ENCODE assay signal across 8 cellular contexts in genomic region chr10:101297901-101298451, GRCh38. TPM values are rescaled to one million over a fixed set of nuclear protein-coding genes. Genes with fewer than 3 reads are reported as not detected.
DNase-seq lines count a peak whose midpoint lies in the region; ATAC-seq lines count a peak whose summit lies in the region.

No MANE protein-coding gene starts in this region.

- H3K9me3 ChIP-seq in effector memory CD4-positive, alpha-beta T cell (ENCODE audit: control insufficient read depth, low read length) = no peaks in the 10 kb centered on the region

- no peaks in the 10 kb centered on the region for H3K36me3 Mint-ChIP-seq in activated CD4-positive, alpha-beta memory T cell treated with anti-CD3 and anti-CD28 coated beads for 36 hours
- no peaks in the 10 kb centered on the region for H3K36me3 Mint-ChIP-seq in naive B cell

- no peak overlapping the region for H3K27ac Mint-ChIP-seq in activated CD4-positive, alpha-beta memory T cell treated with anti-CD3 and anti-CD28 coated beads for 36 hours
- no peak overlapping the region for H3K27ac Mint-ChIP-seq in naive B cell

- no peaks in the 10 kb centered on the region for H3K36me3 ChIP-seq in effector memory CD4-positive, alpha-beta T cell (ENCODE audit: control insufficient read depth, insufficient read depth, low read length)

- no peak overlapping the region for H3K27ac ChIP-seq in effector memory CD4-positive, alpha-beta T cell (ENCODE audit: insufficient read depth, low read length, poor library complexity, severe bottlenecking)

- CTCF ChIA-PET in activated CD4-positive, alpha-beta memory T cell treated with anti-CD3 and anti-CD28 coated beads for 36 hours (lab: Charles Lee) = interaction anchor here (0.6 to 2.4 kb wide), 16 partner anchors 9 to 282 kb away, joined by 3 to 12 read pairs (median 4); no protein-coding TSS in a partner anchor

- peaks cover 39% of the 10 kb centered on the region for H3K27me3 Mint-ChIP-seq in activated CD4-positive, alpha-beta memory T cell treated with anti-CD3 and anti-CD28 coated beads for 36 hours
- H3K27me3 Mint-ChIP-seq in naive B cell = peaks cover 62 to 84% (median 81%) of the 10 kb centered on the region in 3 donors

- no peaks in the 10 kb centered on the region for H3K9me3 Mint-ChIP-seq in activated CD4-positive, alpha-beta memory T cell treated with anti-CD3 and anti-CD28 coated beads for 36 hours
- H3K9me3 Mint-ChIP-seq in naive B cell = peaks cover 0 to 2% (median 0%) of the 10 kb centered on the region in 7 donors

- H3K4me1 Mint-ChIP-seq in activated CD4-positive, alpha-beta memory T cell treated with anti-CD3 and anti-CD28 coated beads for 36 hours (ENCODE audit: low read depth) = no peaks in the 10 kb centered on the region
- H3K4me1 Mint-ChIP-seq in naive B cell = peaks cover 4 to 6% (median 5%) of the 10 kb centered on the region in 3 donors

- no peak overlapping the region for H3K4me3 ChIP-seq in effector memory CD4-positive, alpha-beta T cell (ENCODE audit: insufficient read depth, low read depth, low read length, poor library complexity, severe bottlenecking)

- ATAC-seq in naive B cell (ENCODE audit: low read depth in 2 of 2) (peak; percentile 77 to 83), HG02642 (IDR thresholded peaks at IDR 0.05; ENCODE audit: poor library complexity, unreplicated experiment) (no peak)

- DNase-seq in NCI-H2196 (lab: John Stamatoyannopoulos, UW; ENCODE audit: unreplicated experiment) (peak; percentile 5), NCI-H2196 treated with DMSO at 0.1 percent for 48 hours (lab: John Stamatoyannopoulos, UW; ENCODE audit: unreplicated experiment) (no peak), NCI-H2171 treated with DMSO at 0.1 percent for 48 hours (lab: John Stamatoyannopoulos, UW) (peak; percentile 68), naive B cell (peak; percentile 55)
- peak; percentile 84 for DNase-seq in activated CD4-positive, alpha-beta memory T cell treated with anti-CD3 and anti-CD28 coated beads for 36 hours
- peak; percentile 19 to 54 (median 42) for DNase-seq in effector memory CD4-positive, alpha-beta T cell
- DNase-seq in stimulated activated CD8-positive, alpha-beta memory T cell treated with anti-CD3 and anti-CD28 coated beads, Interleukin-7, amount 100 ng/mL, for 48 hours (ENCODE audit: extremely low read depth in 1 of 2, low read depth in 1 of 2) = peak; percentile 42 to 59

- POLR2A ChIA-PET in activated CD4-positive, alpha-beta memory T cell treated with anti-CD3 and anti-CD28 coated beads for 36 hours (lab: Charles Lee) = no interaction called here

- intact Hi-C loops in activated CD4-positive, alpha-beta memory T cell treated with anti-CD3 and anti-CD28 coated beads for 36 hours (cut with micrococcal nuclease) = no loop called here

- peaks cover 13% of the 10 kb centered on the region for H3K27me3 ChIP-seq in effector memory CD4-positive, alpha-beta T cell (replicated peaks; ENCODE audit: control insufficient read depth, insufficient read depth, low read length, poor library complexity, severe bottlenecking)

- H3K4me1 ChIP-seq in effector memory CD4-positive, alpha-beta T cell (ENCODE audit: control insufficient read depth, insufficient read depth, low read length, poor library complexity, severe bottlenecking) = no peaks in the 10 kb centered on the region

- no peak overlapping the region for H3K4me3 Mint-ChIP-seq in activated CD4-positive, alpha-beta memory T cell treated with anti-CD3 and anti-CD28 coated beads for 36 hours
- no peak overlapping the region for H3K4me3 Mint-ChIP-seq in naive B cell

RNA-seq across cellular contexts. Expression of gene BTRC, which starts 56.0 kb away (rescaled TPM):
- total RNA-seq in activated CD4-positive, alpha-beta memory T cell treated with anti-CD3 and anti-CD28 coated beads for 36 hours = 10 to 100 TPM; 18.2 to 18.6 TPM
- polyA plus RNA-seq in naive B cell (ENCODE audit: low read depth in 6 of 6) = 10 to 100 TPM in 1 of 6 donors, 1 to 10 TPM in 5; 6.0 to 13.4 (median 8.3) TPM
